21 cellular contexts compared by ENCODE assay signal in genomic region chr1:237199026-237199425, GRCh38.
"Had no signal": no experiment of that assay in that cellular context is flagged by ENCODE, and none has a peak within 500 bp of the region (broad histone marks: within the 10 kb centered on the region; RNA-seq: fewer than 3 reads in every experiment).

No MANE protein-coding gene starts in this region.

- H3K36me3 Mint-ChIP-seq: activated naive CD8-positive, alpha-beta T cell treated with anti-CD3 and anti-CD28 coated beads, Interleukin-2, amount 10 ng/mL, durations not matched to agents 7 days and 5 days; naive thymus-derived CD4-positive, alpha-beta T cell had no signal

- H3K27me3 ChIP-seq: body of pancreas, dorsolateral prefrontal cortex, left lung, pancreas, stomach, upper lobe of left lung had no signal

- H3K36me3 ChIP-seq: left lung, pancreas, stomach, upper lobe of left lung had no signal

- DNase-seq: activated CD4-positive, alpha-beta memory T cell treated with anti-CD3 and anti-CD28 coated beads, Interleukin-2, amount 10 ng/mL, durations not matched to agents 7 days and 5 days; activated CD4-positive, alpha-beta T cell treated with anti-CD3 and anti-CD28 coated beads for 4 hours; activated naive CD4-positive, alpha-beta T cell treated with Interleukin-2 at 50 U/mL for 16 hours; activated naive CD8-positive, alpha-beta T cell treated with anti-CD3 and anti-CD28 coated beads, Interleukin-2, amount 10 ng/mL, durations not matched to agents 7 days and 5 days; activated T-cell treated with anti-CD3 and anti-CD28 coated beads, Interleukin-2, amount 50 U/mL, for 1 hour; amygdala; body of pancreas; central memory CD4-positive, alpha-beta T cell; erythroblast; foreskin melanocyte; hypothalamus; left lung; naive thymus-derived CD4-positive, alpha-beta T cell; pancreas; stimulated activated CD4-positive, alpha-beta T cell treated with anti-CD3 and anti-CD28 coated beads, Interleukin-4, amount 100 ng/mL, for 1 hour; stomach; upper lobe of left lung had no signal

- H3K27ac ChIP-seq: body of pancreas, dorsolateral prefrontal cortex, pancreas, stomach, upper lobe of left lung had no signal

- H3K27me3 Mint-ChIP-seq: activated naive CD8-positive, alpha-beta T cell treated with anti-CD3 and anti-CD28 coated beads, Interleukin-2, amount 10 ng/mL, durations not matched to agents 7 days and 5 days; activated T-helper 17 cell treated with anti-CD3 and anti-CD28 coated beads, Interleukin-2, amount 50 U/mL, for 72 hours had no signal

- H3K4me3 Mint-ChIP-seq: activated CD4-positive, alpha-beta memory T cell treated with anti-CD3 and anti-CD28 coated beads, Interleukin-2, amount 10 ng/mL, durations not matched to agents 7 days and 5 days; activated naive CD8-positive, alpha-beta T cell treated with anti-CD3 and anti-CD28 coated beads, Interleukin-2, amount 10 ng/mL, durations not matched to agents 7 days and 5 days; activated T-helper 17 cell treated with anti-CD3 and anti-CD28 coated beads, Interleukin-2, amount 50 U/mL, for 72 hours; naive thymus-derived CD4-positive, alpha-beta T cell had no signal

- H3K9me3 Mint-ChIP-seq: activated CD4-positive, alpha-beta memory T cell treated with anti-CD3 and anti-CD28 coated beads, Interleukin-2, amount 10 ng/mL, durations not matched to agents 7 days and 5 days; activated naive CD8-positive, alpha-beta T cell treated with anti-CD3 and anti-CD28 coated beads, Interleukin-2, amount 10 ng/mL, durations not matched to agents 7 days and 5 days; activated T-helper 17 cell treated with anti-CD3 and anti-CD28 coated beads, Interleukin-2, amount 50 U/mL, for 72 hours had no signal

- H3K4me3 ChIP-seq: body of pancreas, dorsolateral prefrontal cortex, left lung, pancreas, smooth muscle cell, stomach, upper lobe of left lung had no signal

- H3K27ac Mint-ChIP-seq: activated CD4-positive, alpha-beta memory T cell treated with anti-CD3 and anti-CD28 coated beads, Interleukin-2, amount 10 ng/mL, durations not matched to agents 7 days and 5 days; activated naive CD8-positive, alpha-beta T cell treated with anti-CD3 and anti-CD28 coated beads, Interleukin-2, amount 10 ng/mL, durations not matched to agents 7 days and 5 days; activated T-helper 17 cell treated with anti-CD3 and anti-CD28 coated beads, Interleukin-2, amount 50 U/mL, for 72 hours; naive thymus-derived CD4-positive, alpha-beta T cell had no signal

- H3K4me1 ChIP-seq: body of pancreas, left lung, pancreas, stomach, upper lobe of left lung had no signal

- H3K9me3 ChIP-seq: body of pancreas, left lung, pancreas, stomach, upper lobe of left lung had no signal

- H3K4me1 Mint-ChIP-seq: activated CD4-positive, alpha-beta memory T cell treated with anti-CD3 and anti-CD28 coated beads, Interleukin-2, amount 10 ng/mL, durations not matched to agents 7 days and 5 days; activated naive CD8-positive, alpha-beta T cell treated with anti-CD3 and anti-CD28 coated beads, Interleukin-2, amount 10 ng/mL, durations not matched to agents 7 days and 5 days; activated T-helper 17 cell treated with anti-CD3 and anti-CD28 coated beads, Interleukin-2, amount 50 U/mL, for 72 hours; naive thymus-derived CD4-positive, alpha-beta T cell had no signal

- ATAC-seq: activated T-helper 17 cell treated with anti-CD3 and anti-CD28 coated beads, Interleukin-2, amount 50 U/mL, for 72 hours; body of pancreas; left lung; naive thymus-derived CD4-positive, alpha-beta T cell; pancreas; sciatic nerve had no signal
